ENCODE assay signal across 22 cellular contexts in the genomic region with DNA sequence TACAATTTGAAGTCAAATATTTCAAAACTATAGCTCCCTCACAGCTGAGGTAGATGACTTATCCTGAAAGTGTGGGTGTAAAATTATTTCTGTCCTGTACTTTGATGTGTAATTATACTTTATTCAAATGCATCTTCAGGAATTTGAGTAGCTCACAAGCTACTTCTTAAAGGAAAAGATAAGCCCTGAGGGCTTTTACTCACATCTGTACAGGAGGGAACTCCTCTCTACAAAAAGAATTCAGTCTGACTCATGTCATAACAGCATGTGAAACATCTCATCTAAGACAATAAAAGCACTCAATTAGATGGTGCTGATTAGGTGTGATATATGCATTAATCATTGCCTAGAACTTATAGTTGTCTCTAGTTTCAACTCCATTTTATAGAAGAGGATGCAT.
"Had no signal": no experiment of that assay in that cellular context is flagged by ENCODE, and none has a peak within 500 bp of the region (broad histone marks: within the 10 kb centered on the region; RNA-seq: fewer than 3 reads in every experiment).

No MANE protein-coding gene starts in this region.

- H3K27me3 Mint-ChIP-seq: activated CD4-positive, alpha-beta memory T cell treated with anti-CD3 and anti-CD28 coated beads for 36 hours; activated naive CD8-positive, alpha-beta T cell treated with anti-CD3 and anti-CD28 coated beads, Interleukin-2, amount 10 ng/mL, durations not matched to agents 7 days and 5 days; memory B cell had no signal

- H3K4me3 Mint-ChIP-seq: activated CD4-positive, alpha-beta memory T cell treated with anti-CD3 and anti-CD28 coated beads for 36 hours; activated naive CD4-positive, alpha-beta T cell treated with anti-CD3 and anti-CD28 coated beads for 36 hours; activated naive CD8-positive, alpha-beta T cell treated with anti-CD3 and anti-CD28 coated beads, Interleukin-2, amount 10 ng/mL, durations not matched to agents 7 days and 5 days; activated T-cell treated with anti-CD3 and anti-CD28 coated beads, Interleukin-2, amount 50 U/mL, for 72 hours; immature natural killer cell; memory B cell; nephron had no signal

- H3K27me3 ChIP-seq: cardiac muscle cell, hepatocyte, pancreas, right atrium auricular region, spleen, upper lobe of left lung had no signal

- H3K9me3 ChIP-seq: pancreas, psoas muscle, upper lobe of left lung had no signal

- H3K36me3 ChIP-seq: cardiac muscle cell, left ventricle myocardium inferior, pancreas, right atrium auricular region, spleen, upper lobe of left lung had no signal

- H3K4me1 ChIP-seq: left ventricle myocardium inferior, pancreas, psoas muscle, right atrium auricular region, spleen, upper lobe of left lung had no signal

- H3K4me3 ChIP-seq: cardiac muscle cell, hepatocyte, left ventricle myocardium inferior, pancreas, psoas muscle, right atrium auricular region, spleen, upper lobe of left lung had no signal

- DNase-seq: activated CD4-positive, alpha-beta memory T cell treated with anti-CD3 and anti-CD28 coated beads for 36 hours; activated CD4-positive, alpha-beta T cell treated with anti-CD3 and anti-CD28 coated beads for 48 hours; activated effector memory CD4-positive, alpha-beta T cell treated with Interleukin-2 at 50 U/mL for 16 hours; activated naive CD4-positive, alpha-beta T cell treated with anti-CD3 and anti-CD28 coated beads for 36 hours; activated naive CD8-positive, alpha-beta T cell treated with anti-CD3 and anti-CD28 coated beads, Interleukin-2, amount 10 ng/mL, durations not matched to agents 7 days and 5 days; activated T-cell treated with anti-CD3 and anti-CD28 coated beads, Interleukin-2, amount 50 U/mL, for 72 hours; amygdala; glutamatergic neuron; immature natural killer cell; kidney glomerular epithelial cell; left ventricle myocardium inferior; pancreas; psoas muscle; spleen; stimulated activated CD4-positive, alpha-beta T cell treated with anti-CD3 and anti-CD28 coated beads, Interleukin-4, amount 100 ng/mL, for 1 hour; stimulated activated naive CD4-positive, alpha-beta T cell treated with Interleukin-2 at 50 U/mL for 16 hours; upper lobe of left lung had no signal

- H3K27ac Mint-ChIP-seq: activated CD4-positive, alpha-beta memory T cell treated with anti-CD3 and anti-CD28 coated beads for 36 hours; activated naive CD4-positive, alpha-beta T cell treated with anti-CD3 and anti-CD28 coated beads for 36 hours; activated naive CD8-positive, alpha-beta T cell treated with anti-CD3 and anti-CD28 coated beads, Interleukin-2, amount 10 ng/mL, durations not matched to agents 7 days and 5 days; activated T-cell treated with anti-CD3 and anti-CD28 coated beads, Interleukin-2, amount 50 U/mL, for 72 hours; immature natural killer cell; memory B cell; nephron had no signal

- H3K9me3 Mint-ChIP-seq: activated naive CD4-positive, alpha-beta T cell treated with anti-CD3 and anti-CD28 coated beads for 36 hours had no signal

- H3K36me3 Mint-ChIP-seq: activated CD4-positive, alpha-beta memory T cell treated with anti-CD3 and anti-CD28 coated beads for 36 hours; activated naive CD8-positive, alpha-beta T cell treated with anti-CD3 and anti-CD28 coated beads, Interleukin-2, amount 10 ng/mL, durations not matched to agents 7 days and 5 days; immature natural killer cell; memory B cell had no signal

- H3K27ac ChIP-seq: cardiac muscle cell, hepatocyte, left ventricle myocardium inferior, pancreas, psoas muscle, right atrium auricular region, spleen, upper lobe of left lung had no signal

- H3K4me1 Mint-ChIP-seq: activated naive CD8-positive, alpha-beta T cell treated with anti-CD3 and anti-CD28 coated beads, Interleukin-2, amount 10 ng/mL, durations not matched to agents 7 days and 5 days; immature natural killer cell; memory B cell; nephron had no signal

- ATAC-seq: activated T-cell treated with anti-CD3 and anti-CD28 coated beads, Interleukin-2, amount 50 U/mL, for 72 hours; pancreas; psoas muscle had no signal
